22 cellular contexts compared by ENCODE assay signal in genomic region chr22:40308999-40309578, GRCh38. TPM values are rescaled to one million over a fixed set of nuclear protein-coding genes. Genes with fewer than 3 reads are reported as not detected.
A peak's percentile ranks its signal among the peaks of the same experiment; 100 is the strongest.
DNase-seq lines count a peak whose midpoint lies in the region; ATAC-seq and TF ChIP-seq lines count a peak whose summit lies in the region.
"Had no signal": no experiment of that assay in that cellular context is flagged by ENCODE, and none has a peak within 500 bp of the region (broad histone marks: within the 10 kb centered on the region; RNA-seq: fewer than 3 reads in every experiment).

No MANE protein-coding gene starts in this region.

- no peak overlapping the region for H3K27ac Mint-ChIP-seq in T-helper 2 cell treated with Interferon-gamma antibody and Interleukin-4, amounts not matched to agents 5 μg/mL and 100 μg/mL, for 36 hours
- H3K27ac Mint-ChIP-seq: activated T-helper 1 cell treated with anti-CD3 and anti-CD28 coated beads, Interleukin-12 subunit alpha, Interleukin-12 subunit beta, Interleukin-2, Interleukin-4 antibody, amounts not matched to agents 30 ng/mL and 10 ng/mL and 1 ng/mL, durations not matched to agents 14 hours and 24 hours and 36 hours; CD14-positive monocyte had no signal

- H2AFZ ChIP-seq in fibroblast of lung (ENCODE audit: low read length): no peak overlapping the region

- H3K79me2 ChIP-seq in fibroblast of lung (ENCODE audit: control insufficient read depth, insufficient read depth, low read length): no peaks in the 10 kb centered on the region

- no peak for DNase-seq in T-helper 2 cell treated with Interferon-gamma antibody and Interleukin-4, amounts not matched to agents 5 μg/mL and 100 μg/mL, for 36 hours (ENCODE audit: low spot score)
- DNase-seq in T-helper 2 cell (no peak), fibroblast of lung (ENCODE audit: low read depth in 2 of 2) (no peak), stomach (no peak), DMS 273 (lab: John Stamatoyannopoulos, UW; ENCODE audit: unreplicated experiment) (no peak)
- DNase-seq in activated T-cell treated with anti-CD3 and anti-CD28 coated beads, Interleukin-2, amount 50 U/mL, for 1 hour: no peak
- DNase-seq: 8988T, cortex of kidney, glutamatergic neuron, immature natural killer cell, MG63, NCI-H2029, NCI-H510A, psoas muscle, substantia nigra, T-helper 9 cell had no signal

- H3K4me1 ChIP-seq in fibroblast of lung (ENCODE audit: control insufficient read depth, extremely low read depth, insufficient read depth, low read length) (peaks cover 14% of the 10 kb centered on the region), stomach (peaks cover 0 to 38% (median 16%) of the 10 kb centered on the region in 4 donors)

- H3K4me3 ChIP-seq in fibroblast of lung (replicated peaks in 1 of 4; ENCODE audit: control extremely low read depth in 1 of 4, insufficient read depth in 1 of 4, low read depth in 3 of 4, low read length in 4 of 4): no peak overlapping the region
- no peak overlapping the region for H3K4me3 ChIP-seq in stomach
- H3K4me3 ChIP-seq: lung, MG63, psoas muscle had no signal

- no peak for TF ChIP-seq CTCF in VCaP (conservative IDR thresholded peaks at IDR 0.05)
- TF ChIP-seq CTCF in fibroblast of lung (conservative IDR thresholded peaks at IDR 0.05 in 1 of 2, IDR thresholded peaks at IDR 0.05 in 1 of 2; ENCODE audit: low read depth in 1 of 2, low read length in 2 of 2): no peak
- no peak for TF ChIP-seq CTCF in stomach (IDR thresholded peaks at IDR 0.05)

- H3K27me3 Mint-ChIP-seq in T-helper 2 cell treated with Interferon-gamma antibody and Interleukin-4, amounts not matched to agents 5 μg/mL and 100 μg/mL, for 36 hours (ENCODE audit: low read depth): no peaks in the 10 kb centered on the region

- H3K9me3 ChIP-seq in fibroblast of lung (ENCODE audit: control insufficient read depth, insufficient read depth, low read depth, low read length) (no peaks in the 10 kb centered on the region), stomach (no peaks in the 10 kb centered on the region)
- H3K9me3 ChIP-seq: MG63, psoas muscle had no signal

- no peak overlapping the region for H3K4me2 ChIP-seq in fibroblast of lung (ENCODE audit: extremely low read depth, insufficient read depth, low read length)

- WGBS in stomach, 5 donors: 83 to 91% (median 90%) methylated on average over 6 of the region's 6 CpGs

- peak overlapping the region; percentile 19 for H3K4me3 Mint-ChIP-seq in T-helper 2 cell treated with Interferon-gamma antibody and Interleukin-4, amounts not matched to agents 5 μg/mL and 100 μg/mL, for 36 hours
- H3K4me3 Mint-ChIP-seq: activated T-helper 1 cell treated with anti-CD3 and anti-CD28 coated beads, Interleukin-12 subunit alpha, Interleukin-12 subunit beta, Interleukin-2, Interleukin-4 antibody, amounts not matched to agents 30 ng/mL and 10 ng/mL and 1 ng/mL, durations not matched to agents 14 hours and 24 hours and 36 hours; CD14-positive monocyte; immature natural killer cell had no signal

- ATAC-seq in GM18517 (IDR thresholded peaks at IDR 0.05; ENCODE audit: unreplicated experiment): no peak
- ATAC-seq: psoas muscle had no signal

- H4K20me1 ChIP-seq in fibroblast of lung (ENCODE audit: control insufficient read depth, extremely low read depth, insufficient read depth, low read length): no peaks in the 10 kb centered on the region

- H3K9me3 Mint-ChIP-seq in T-helper 2 cell treated with Interferon-gamma antibody and Interleukin-4, amounts not matched to agents 5 μg/mL and 100 μg/mL, for 36 hours: no peaks in the 10 kb centered on the region
- H3K9me3 Mint-ChIP-seq: activated T-helper 1 cell treated with anti-CD3 and anti-CD28 coated beads, Interleukin-12 subunit alpha, Interleukin-12 subunit beta, Interleukin-2, Interleukin-4 antibody, amounts not matched to agents 30 ng/mL and 10 ng/mL and 1 ng/mL, durations not matched to agents 14 hours and 24 hours and 36 hours; CD14-positive monocyte; immature natural killer cell had no signal

- no peak overlapping the region for H3K9ac ChIP-seq in fibroblast of lung (ENCODE audit: insufficient read depth, low read length)

- intact Hi-C loops in stomach (cut with DNase I; ENCODE audit: low total_unique reads): no loop called here

- H3K36me3 ChIP-seq in fibroblast of lung (ENCODE audit: control insufficient read depth, insufficient read depth, low read length) (peaks cover 2% of the 10 kb centered on the region), stomach (peaks cover 47 to 100% (median 91%) of the 10 kb centered on the region in 4 donors)

- TF ChIP-seq EP300 in stomach (IDR thresholded peaks at IDR 0.05): no peak

- no peaks in the 10 kb centered on the region for H3K27me3 ChIP-seq in fibroblast of lung (ENCODE audit: control insufficient read depth, insufficient read depth, low read length)
- H3K27me3 ChIP-seq in stomach: no peaks in the 10 kb centered on the region
- H3K27me3 ChIP-seq: MG63 had no signal

- TF ChIP-seq POLR2A in stomach (IDR thresholded peaks at IDR 0.05): no peak

- H3K4me1 Mint-ChIP-seq in T-helper 2 cell treated with Interferon-gamma antibody and Interleukin-4, amounts not matched to agents 5 μg/mL and 100 μg/mL, for 36 hours (ENCODE audit: low read depth): peaks cover 22% of the 10 kb centered on the region

- H3K27ac ChIP-seq in VCaP (peak overlapping the region; percentile 60; the same call in 1 of the 2 replicates), fibroblast of lung (ENCODE audit: insufficient read depth, low read length) (peak overlapping the region; percentile 14), stomach (peak overlapping the region in 4 of 5 donors; percentile 18 to 75 (median 64))
- H3K27ac ChIP-seq: epithelial cell of prostate, psoas muscle had no signal

- peaks cover 59% of the 10 kb centered on the region for H3K36me3 Mint-ChIP-seq in T-helper 2 cell treated with Interferon-gamma antibody and Interleukin-4, amounts not matched to agents 5 μg/mL and 100 μg/mL, for 36 hours (ENCODE audit: low read depth)

RNA-seq across cellular contexts. Expression of gene ADSL, which starts 37.2 kb away (rescaled TPM):
- total RNA-seq in fibroblast of lung (67.0 and 92.7 TPM in 2 replicates), stomach (100 to 1,000 TPM in 1 of 5 donors, 10 to 100 TPM in 4; 17.0 to 167 (median 27.8) TPM)
- polyA plus RNA-seq in fibroblast of lung (89.8 and 112 TPM in 2 replicates), stomach (10 to 100 TPM; 33.9 to 39.4 (median 39.3) TPM)
- 68.7 and 84.4 TPM in 2 replicates for polyA plus RNA-seq in fibroblast of lung (2012)
- polyA minus RNA-seq in fibroblast of lung (ENCODE audit: low replicate concordance): 51.1 and 77.8 TPM in 2 replicates

Comparison
In these comparisons a context has a peak if more than half of its experiments do, and no peak if none do; other contexts are left out.
1. H3K27ac ChIP-seq: peak in every context shown above with its lines; median percentile 64 in stomach; 60 in VCaP; 14 in fibroblast of lung.